In genomic region chr2:105330681-105331375, GRCh38 we compare ENCODE assay signal across 1 cellular context.
TF ChIP-seq lines count a peak whose summit lies in the region.

No MANE protein-coding gene starts in this region.

TF ChIP-seq in GM23338, 12 proteins besides CTCF, POLR2A, EP300 and RAD21 (continued from another document):
- TF ChIP-seq REST (IDR thresholded peaks at IDR 0.05; ENCODE audit: unreplicated experiment), result no peak
- no peak for TF ChIP-seq EZH2 (IDR thresholded peaks at IDR 0.05; ENCODE audit: low read depth, unreplicated experiment)
- TF ChIP-seq ZNF114 (CRISPR knock-in tag; IDR thresholded peaks at IDR 0.05), result no peak
- TF ChIP-seq POLR2AphosphoS5 (IDR thresholded peaks at IDR 0.05; ENCODE audit: low read depth), result no peak
- no peak for TF ChIP-seq ZNF462 (CRISPR knock-in tag; IDR thresholded peaks at IDR 0.05)
- TF ChIP-seq NANOG (IDR thresholded peaks at IDR 0.05; ENCODE audit: borderline replicate concordance), result no peak
